In genomic region chr11:129596361-129596760, GRCh38 we compare ENCODE assay signal across 36 cellular contexts.
"Had no signal": no experiment of that assay in that cellular context is flagged by ENCODE, and none has a peak within 500 bp of the region (broad histone marks: within the 10 kb centered on the region; RNA-seq: fewer than 3 reads in every experiment).

No MANE protein-coding gene starts in this region.

- H3K36me3 Mint-ChIP-seq: activated naive CD4-positive, alpha-beta T cell treated with anti-CD3 and anti-CD28 coated beads, Interleukin-2, amount 10 ng/mL, durations not matched to agents 7 days and 5 days; activated naive CD8-positive, alpha-beta T cell treated with anti-CD3 and anti-CD28 coated beads, Interleukin-2, amount 10 ng/mL, durations not matched to agents 7 days and 5 days; brain had no signal

- H3K4me3 Mint-ChIP-seq: activated CD4-positive, alpha-beta memory T cell treated with anti-CD3 and anti-CD28 coated beads, Interleukin-2, amount 10 ng/mL, durations not matched to agents 7 days and 5 days; activated CD4-positive, alpha-beta T cell treated with anti-CD3 and anti-CD28 coated beads for 36 hours; activated CD4-positive, alpha-beta T cell treated with anti-CD3 and anti-CD28 coated beads, Interleukin-2, amount 10 ng/mL, durations not matched to agents 24 days and 14 days; activated naive CD4-positive, alpha-beta T cell treated with anti-CD3 and anti-CD28 coated beads, Interleukin-2, amount 10 ng/mL, durations not matched to agents 7 days and 5 days; activated naive CD8-positive, alpha-beta T cell treated with anti-CD3 and anti-CD28 coated beads, Interleukin-2, amount 10 ng/mL, durations not matched to agents 7 days and 5 days; activated T-cell treated with anti-CD3 and anti-CD28 coated beads, Interleukin-2, amount 50 U/mL, for 24 hours; activated T-cell treated with anti-CD3 and anti-CD28 coated beads, Interleukin-2, amount 50 U/mL, for 72 hours; brain; dendritic cell treated with granulocyte-macrophage colony-stimulating factor and Interleukin-4, amounts not matched to agents 40 ng/mL and 50 ng/mL, for 4 days; T-helper 17 cell; T-helper 2 cell treated with Interferon-gamma antibody and Interleukin-4, amounts not matched to agents 5 μg/mL and 100 μg/mL, for 36 hours had no signal

- H3K4me1 Mint-ChIP-seq: activated CD4-positive, alpha-beta memory T cell treated with anti-CD3 and anti-CD28 coated beads, Interleukin-2, amount 10 ng/mL, durations not matched to agents 7 days and 5 days; activated CD4-positive, alpha-beta T cell treated with anti-CD3 and anti-CD28 coated beads for 36 hours; activated CD4-positive, alpha-beta T cell treated with anti-CD3 and anti-CD28 coated beads, Interleukin-2, amount 10 ng/mL, durations not matched to agents 24 days and 14 days; activated naive CD4-positive, alpha-beta T cell treated with anti-CD3 and anti-CD28 coated beads, Interleukin-2, amount 10 ng/mL, durations not matched to agents 7 days and 5 days; activated naive CD8-positive, alpha-beta T cell treated with anti-CD3 and anti-CD28 coated beads, Interleukin-2, amount 10 ng/mL, durations not matched to agents 7 days and 5 days; brain; T-helper 17 cell had no signal

- DNase-seq: activated CD4-positive, alpha-beta memory T cell treated with anti-CD3 and anti-CD28 coated beads, Interleukin-2, amount 10 ng/mL, durations not matched to agents 7 days and 5 days; activated CD4-positive, alpha-beta T cell treated with anti-CD3 and anti-CD28 coated beads for 36 hours; activated CD4-positive, alpha-beta T cell treated with anti-CD3 and anti-CD28 coated beads, Interleukin-2, amount 10 ng/mL, durations not matched to agents 24 days and 14 days; activated CD4-positive, alpha-beta T cell treated with anti-CD3 and anti-CD28 coated beads, Interleukin-2, amount 50 U/mL, for 4 hours; activated CD4-positive, CD25-positive, alpha-beta regulatory T cell; activated CD4-positive, CD25-positive, alpha-beta regulatory T cell treated with anti-CD3 and anti-CD28 coated beads, Interleukin-2, amount 50 U/mL, for 72 hours; activated CD8-positive, alpha-beta memory T cell treated with anti-CD3 and anti-CD28 coated beads, Interleukin-2, amount 50 U/mL, for 48 hours; activated gamma-delta T cell; activated naive CD4-positive, alpha-beta T cell; activated naive CD4-positive, alpha-beta T cell treated with anti-CD3 and anti-CD28 coated beads, Interleukin-2, amount 10 ng/mL, durations not matched to agents 7 days and 5 days; activated naive CD8-positive, alpha-beta T cell treated with anti-CD3 and anti-CD28 coated beads, Interleukin-2, amount 10 ng/mL, durations not matched to agents 7 days and 5 days; activated T-cell treated with anti-CD3 and anti-CD28 coated beads for 4 hours; activated T-cell treated with anti-CD3 and anti-CD28 coated beads, Interleukin-2, amount 50 U/mL, for 24 hours; activated T-cell treated with anti-CD3 and anti-CD28 coated beads, Interleukin-2, amount 50 U/mL, for 72 hours; central memory CD4-positive, alpha-beta T cell; cerebellar nuclear complex; dorsolateral prefrontal cortex; effector memory CD4-positive, alpha-beta T cell; erythroblast; foreskin keratinocyte; gastrocnemius medialis; glutamatergic neuron; heart left ventricle; T-helper 1 cell; T-helper 17 cell; T1000; WERI-Rb-1 had no signal

- H3K9me3 Mint-ChIP-seq: activated naive CD4-positive, alpha-beta T cell treated with anti-CD3 and anti-CD28 coated beads, Interleukin-2, amount 10 ng/mL, durations not matched to agents 7 days and 5 days; activated naive CD8-positive, alpha-beta T cell treated with anti-CD3 and anti-CD28 coated beads, Interleukin-2, amount 10 ng/mL, durations not matched to agents 7 days and 5 days; dendritic cell treated with granulocyte-macrophage colony-stimulating factor and Interleukin-4, amounts not matched to agents 40 ng/mL and 50 ng/mL, for 4 days had no signal

- H3K4me1 ChIP-seq: ascending aorta, breast epithelium, esophagus muscularis mucosa, foreskin keratinocyte, gastrocnemius medialis, heart left ventricle had no signal

- H3K9me3 ChIP-seq: ascending aorta, breast epithelium, gastrocnemius medialis had no signal

- H3K27ac ChIP-seq: ascending aorta, breast epithelium, coronary artery, dorsolateral prefrontal cortex, esophagus muscularis mucosa, foreskin keratinocyte, gastrocnemius medialis, heart left ventricle, WERI-Rb-1 had no signal

- ATAC-seq: activated CD4-positive, alpha-beta T cell treated with anti-CD3 and anti-CD28 coated beads for 36 hours; activated naive CD4-positive, alpha-beta T cell treated with anti-CD3 and anti-CD28 coated beads, Interleukin-2, amount 50 U/mL, for 72 hours; activated T-cell treated with anti-CD3 and anti-CD28 coated beads, Interleukin-2, amount 50 U/mL, for 72 hours; foreskin keratinocyte; gastrocnemius medialis; heart left ventricle; T-helper 17 cell had no signal

- H3K27me3 Mint-ChIP-seq: activated CD4-positive, alpha-beta memory T cell treated with anti-CD3 and anti-CD28 coated beads, Interleukin-2, amount 10 ng/mL, durations not matched to agents 7 days and 5 days; activated naive CD4-positive, alpha-beta T cell treated with anti-CD3 and anti-CD28 coated beads, Interleukin-2, amount 10 ng/mL, durations not matched to agents 7 days and 5 days; dendritic cell treated with granulocyte-macrophage colony-stimulating factor and Interleukin-4, amounts not matched to agents 40 ng/mL and 50 ng/mL, for 4 days; T-helper 17 cell had no signal

- H3K27me3 ChIP-seq: ascending aorta, breast epithelium, cardiac muscle cell, foreskin keratinocyte, gastrocnemius medialis had no signal

- H3K36me3 ChIP-seq: ascending aorta, breast epithelium, cardiac muscle cell, esophagus muscularis mucosa, gastrocnemius medialis, heart left ventricle, WERI-Rb-1 had no signal

- H3K4me3 ChIP-seq: ascending aorta, breast epithelium, cardiac muscle cell, coronary artery, dorsolateral prefrontal cortex, esophagus muscularis mucosa, gastrocnemius medialis, heart left ventricle had no signal

- H3K27ac Mint-ChIP-seq: activated CD4-positive, alpha-beta memory T cell treated with anti-CD3 and anti-CD28 coated beads, Interleukin-2, amount 10 ng/mL, durations not matched to agents 7 days and 5 days; activated CD4-positive, alpha-beta T cell treated with anti-CD3 and anti-CD28 coated beads for 36 hours; activated CD4-positive, alpha-beta T cell treated with anti-CD3 and anti-CD28 coated beads, Interleukin-2, amount 10 ng/mL, durations not matched to agents 24 days and 14 days; activated naive CD4-positive, alpha-beta T cell treated with anti-CD3 and anti-CD28 coated beads, Interleukin-2, amount 10 ng/mL, durations not matched to agents 7 days and 5 days; activated naive CD4-positive, alpha-beta T cell treated with anti-CD3 and anti-CD28 coated beads, Interleukin-2, amount 50 U/mL, for 72 hours; activated naive CD8-positive, alpha-beta T cell treated with anti-CD3 and anti-CD28 coated beads, Interleukin-2, amount 10 ng/mL, durations not matched to agents 7 days and 5 days; activated T-cell treated with anti-CD3 and anti-CD28 coated beads, Interleukin-2, amount 50 U/mL, for 24 hours; activated T-cell treated with anti-CD3 and anti-CD28 coated beads, Interleukin-2, amount 50 U/mL, for 72 hours; brain; dendritic cell treated with granulocyte-macrophage colony-stimulating factor and Interleukin-4, amounts not matched to agents 40 ng/mL and 50 ng/mL, for 4 days; T-helper 17 cell; T-helper 2 cell treated with Interferon-gamma antibody and Interleukin-4, amounts not matched to agents 5 μg/mL and 100 μg/mL, for 36 hours had no signal
